ENCODE assay signal across 1 cellular context in the genomic region with DNA sequence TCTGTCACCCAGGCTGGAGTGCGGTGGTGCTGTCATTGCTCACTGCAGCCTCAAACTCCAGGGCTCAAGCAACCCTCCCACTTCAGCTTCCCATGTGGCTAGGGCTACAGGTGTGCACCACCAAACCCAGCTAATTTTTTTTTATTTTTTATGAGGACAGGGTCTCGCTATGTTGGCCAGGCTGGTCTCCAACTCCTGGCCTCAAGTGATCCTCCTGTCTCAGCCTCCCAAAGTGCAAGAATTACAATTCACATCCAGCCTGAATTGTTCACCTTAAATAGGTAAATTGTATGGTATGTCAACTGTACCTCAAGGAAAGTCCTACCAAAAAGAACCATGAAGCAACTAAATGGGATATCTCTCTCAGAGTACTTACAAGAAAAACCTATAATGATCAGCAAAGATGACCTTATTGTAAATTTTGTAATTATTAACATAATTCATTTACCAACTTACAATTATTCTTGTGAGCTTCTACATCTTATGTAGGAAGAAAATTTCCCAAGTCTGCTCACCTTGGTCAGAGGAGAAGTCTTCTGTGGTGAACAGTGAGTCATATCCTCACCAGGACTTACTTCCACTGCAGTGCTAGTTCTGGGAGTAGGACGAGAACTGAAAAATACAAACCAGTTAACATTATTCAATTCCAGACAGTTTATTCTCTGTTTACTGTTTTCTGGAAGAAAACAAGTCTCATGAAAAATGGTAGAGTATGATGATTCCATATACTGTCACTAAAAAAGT.
TF ChIP-seq lines count a peak whose summit lies in the region.

No MANE protein-coding gene starts in this region.

TF ChIP-seq in HepG2, 621 proteins besides CTCF, POLR2A, EP300 and RAD21 (continued from another document):
- TF ChIP-seq, protein P1, sequence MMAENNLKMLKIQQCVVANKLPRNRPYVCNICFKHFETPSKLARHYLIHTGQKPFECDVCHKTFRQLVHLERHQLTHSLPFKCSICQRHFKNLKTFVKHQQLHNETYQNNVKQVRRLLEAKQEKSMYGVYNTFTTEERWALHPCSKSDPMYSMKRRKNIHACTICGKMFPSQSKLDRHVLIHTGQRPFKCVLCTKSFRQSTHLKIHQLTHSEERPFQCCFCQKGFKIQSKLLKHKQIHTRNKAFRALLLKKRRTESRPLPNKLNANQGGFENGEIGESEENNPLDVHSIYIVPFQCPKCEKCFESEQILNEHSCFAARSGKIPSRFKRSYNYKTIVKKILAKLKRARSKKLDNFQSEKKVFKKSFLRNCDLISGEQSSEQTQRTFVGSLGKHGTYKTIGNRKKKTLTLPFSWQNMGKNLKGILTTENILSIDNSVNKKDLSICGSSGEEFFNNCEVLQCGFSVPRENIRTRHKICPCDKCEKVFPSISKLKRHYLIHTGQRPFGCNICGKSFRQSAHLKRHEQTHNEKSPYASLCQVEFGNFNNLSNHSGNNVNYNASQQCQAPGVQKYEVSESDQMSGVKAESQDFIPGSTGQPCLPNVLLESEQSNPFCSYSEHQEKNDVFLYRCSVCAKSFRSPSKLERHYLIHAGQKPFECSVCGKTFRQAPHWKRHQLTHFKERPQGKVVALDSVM (CRISPR knock-in tag; IDR thresholded peaks at IDR 0.05) = peak; percentile 37; the same call in 1 of the 2 replicates
- TF ChIP-seq PCBP1 (IDR thresholded peaks at IDR 0.05; ENCODE audit: borderline replicate concordance, low read depth, low read length) (no peak), IKZF4 (CRISPR knock-in tag; IDR thresholded peaks at IDR 0.05; ENCODE audit: borderline replicate concordance, low read depth, not compliant biosample characterization) (no peak), DMAP1 (CRISPR knock-in tag; IDR thresholded peaks at IDR 0.05) (no peak)
- TF ChIP-seq, protein P2, sequence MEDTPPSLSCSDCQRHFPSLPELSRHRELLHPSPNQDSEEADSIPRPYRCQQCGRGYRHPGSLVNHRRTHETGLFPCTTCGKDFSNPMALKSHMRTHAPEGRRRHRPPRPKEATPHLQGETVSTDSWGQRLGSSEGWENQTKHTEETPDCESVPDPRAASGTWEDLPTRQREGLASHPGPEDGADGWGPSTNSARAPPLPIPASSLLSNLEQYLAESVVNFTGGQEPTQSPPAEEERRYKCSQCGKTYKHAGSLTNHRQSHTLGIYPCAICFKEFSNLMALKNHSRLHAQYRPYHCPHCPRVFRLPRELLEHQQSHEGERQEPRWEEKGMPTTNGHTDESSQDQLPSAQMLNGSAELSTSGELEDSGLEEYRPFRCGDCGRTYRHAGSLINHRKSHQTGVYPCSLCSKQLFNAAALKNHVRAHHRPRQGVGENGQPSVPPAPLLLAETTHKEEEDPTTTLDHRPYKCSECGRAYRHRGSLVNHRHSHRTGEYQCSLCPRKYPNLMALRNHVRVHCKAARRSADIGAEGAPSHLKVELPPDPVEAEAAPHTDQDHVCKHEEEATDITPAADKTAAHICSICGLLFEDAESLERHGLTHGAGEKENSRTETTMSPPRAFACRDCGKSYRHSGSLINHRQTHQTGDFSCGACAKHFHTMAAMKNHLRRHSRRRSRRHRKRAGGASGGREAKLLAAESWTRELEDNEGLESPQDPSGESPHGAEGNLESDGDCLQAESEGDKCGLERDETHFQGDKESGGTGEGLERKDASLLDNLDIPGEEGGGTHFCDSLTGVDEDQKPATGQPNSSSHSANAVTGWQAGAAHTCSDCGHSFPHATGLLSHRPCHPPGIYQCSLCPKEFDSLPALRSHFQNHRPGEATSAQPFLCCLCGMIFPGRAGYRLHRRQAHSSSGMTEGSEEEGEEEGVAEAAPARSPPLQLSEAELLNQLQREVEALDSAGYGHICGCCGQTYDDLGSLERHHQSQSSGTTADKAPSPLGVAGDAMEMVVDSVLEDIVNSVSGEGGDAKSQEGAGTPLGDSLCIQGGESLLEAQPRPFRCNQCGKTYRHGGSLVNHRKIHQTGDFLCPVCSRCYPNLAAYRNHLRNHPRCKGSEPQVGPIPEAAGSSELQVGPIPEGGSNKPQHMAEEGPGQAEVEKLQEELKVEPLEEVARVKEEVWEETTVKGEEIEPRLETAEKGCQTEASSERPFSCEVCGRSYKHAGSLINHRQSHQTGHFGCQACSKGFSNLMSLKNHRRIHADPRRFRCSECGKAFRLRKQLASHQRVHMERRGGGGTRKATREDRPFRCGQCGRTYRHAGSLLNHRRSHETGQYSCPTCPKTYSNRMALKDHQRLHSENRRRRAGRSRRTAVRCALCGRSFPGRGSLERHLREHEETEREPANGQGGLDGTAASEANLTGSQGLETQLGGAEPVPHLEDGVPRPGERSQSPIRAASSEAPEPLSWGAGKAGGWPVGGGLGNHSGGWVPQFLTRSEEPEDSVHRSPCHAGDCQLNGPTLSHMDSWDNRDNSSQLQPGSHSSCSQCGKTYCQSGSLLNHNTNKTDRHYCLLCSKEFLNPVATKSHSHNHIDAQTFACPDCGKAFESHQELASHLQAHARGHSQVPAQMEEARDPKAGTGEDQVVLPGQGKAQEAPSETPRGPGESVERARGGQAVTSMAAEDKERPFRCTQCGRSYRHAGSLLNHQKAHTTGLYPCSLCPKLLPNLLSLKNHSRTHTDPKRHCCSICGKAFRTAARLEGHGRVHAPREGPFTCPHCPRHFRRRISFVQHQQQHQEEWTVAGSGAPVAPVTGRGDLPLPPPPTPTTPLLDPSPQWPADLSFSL (CRISPR knock-in tag; IDR thresholded peaks at IDR 0.05) = no peak
